In the genomic region with DNA sequence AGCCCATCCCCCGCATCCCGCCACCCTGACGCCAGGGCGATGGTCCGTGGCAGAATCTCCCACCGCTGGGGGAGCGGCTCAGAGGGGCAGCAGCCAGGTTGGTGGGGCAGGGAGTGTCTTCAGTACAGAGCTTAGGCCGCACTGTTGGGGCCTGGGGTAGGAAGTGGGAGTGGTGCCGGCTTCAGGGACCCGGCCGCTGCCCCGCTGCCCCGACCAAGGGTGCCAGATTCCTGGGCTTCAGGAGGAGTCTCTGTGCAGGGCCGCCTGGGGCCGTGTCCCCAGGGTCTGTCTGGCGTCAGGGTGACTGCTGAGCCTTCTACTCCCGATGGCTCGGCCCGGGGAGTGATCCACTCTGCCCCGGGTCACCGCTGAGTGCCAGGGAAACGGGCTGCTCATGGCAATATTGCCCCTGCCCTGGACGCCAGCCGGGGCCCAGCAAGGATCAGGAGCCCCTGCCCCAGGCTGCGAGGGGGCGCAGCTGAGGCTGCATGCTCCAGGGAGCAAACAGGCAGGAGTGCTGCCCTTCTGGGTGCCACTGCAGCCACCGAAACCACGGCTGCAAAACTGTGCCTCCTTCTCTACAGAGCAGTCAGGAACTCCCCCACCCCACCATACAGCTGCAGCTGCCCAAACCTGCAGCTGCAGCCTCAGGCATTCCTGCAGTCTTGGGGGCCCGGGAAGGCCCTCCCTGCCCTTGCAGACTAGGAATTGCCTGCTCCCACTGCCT, we compare ENCODE assay signal across 1 cellular context.
TF ChIP-seq lines count a peak whose summit lies in the region.

No MANE protein-coding gene starts in this region.

TF ChIP-seq in WTC11, 78 proteins besides CTCF, POLR2A, EP300 and RAD21 (continued from another document):
- TF ChIP-seq, protein P1, sequence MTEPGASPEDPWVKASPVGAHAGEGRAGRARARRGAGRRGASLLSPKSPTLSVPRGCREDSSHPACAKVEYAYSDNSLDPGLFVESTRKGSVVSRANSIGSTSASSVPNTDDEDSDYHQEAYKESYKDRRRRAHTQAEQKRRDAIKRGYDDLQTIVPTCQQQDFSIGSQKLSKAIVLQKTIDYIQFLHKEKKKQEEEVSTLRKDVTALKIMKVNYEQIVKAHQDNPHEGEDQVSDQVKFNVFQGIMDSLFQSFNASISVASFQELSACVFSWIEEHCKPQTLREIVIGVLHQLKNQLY (CRISPR knock-in tag; IDR thresholded peaks at IDR 0.05), result no peak
- TF ChIP-seq, protein P2, sequence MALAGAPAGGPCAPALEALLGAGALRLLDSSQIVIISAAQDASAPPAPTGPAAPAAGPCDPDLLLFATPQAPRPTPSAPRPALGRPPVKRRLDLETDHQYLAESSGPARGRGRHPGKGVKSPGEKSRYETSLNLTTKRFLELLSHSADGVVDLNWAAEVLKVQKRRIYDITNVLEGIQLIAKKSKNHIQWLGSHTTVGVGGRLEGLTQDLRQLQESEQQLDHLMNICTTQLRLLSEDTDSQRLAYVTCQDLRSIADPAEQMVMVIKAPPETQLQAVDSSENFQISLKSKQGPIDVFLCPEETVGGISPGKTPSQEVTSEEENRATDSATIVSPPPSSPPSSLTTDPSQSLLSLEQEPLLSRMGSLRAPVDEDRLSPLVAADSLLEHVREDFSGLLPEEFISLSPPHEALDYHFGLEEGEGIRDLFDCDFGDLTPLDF (CRISPR knock-in tag; IDR thresholded peaks at IDR 0.05), result no peak
- no peak for TF ChIP-seq IRF2 (CRISPR knock-in tag; IDR thresholded peaks at IDR 0.05; ENCODE audit: borderline replicate concordance, low read depth)
- TF ChIP-seq, protein P3, sequence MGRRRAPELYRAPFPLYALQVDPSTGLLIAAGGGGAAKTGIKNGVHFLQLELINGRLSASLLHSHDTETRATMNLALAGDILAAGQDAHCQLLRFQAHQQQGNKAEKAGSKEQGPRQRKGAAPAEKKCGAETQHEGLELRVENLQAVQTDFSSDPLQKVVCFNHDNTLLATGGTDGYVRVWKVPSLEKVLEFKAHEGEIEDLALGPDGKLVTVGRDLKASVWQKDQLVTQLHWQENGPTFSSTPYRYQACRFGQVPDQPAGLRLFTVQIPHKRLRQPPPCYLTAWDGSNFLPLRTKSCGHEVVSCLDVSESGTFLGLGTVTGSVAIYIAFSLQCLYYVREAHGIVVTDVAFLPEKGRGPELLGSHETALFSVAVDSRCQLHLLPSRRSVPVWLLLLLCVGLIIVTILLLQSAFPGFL (CRISPR knock-in tag; IDR thresholded peaks at IDR 0.05; ENCODE audit: borderline replicate concordance), result no peak
- TF ChIP-seq, protein P4, sequence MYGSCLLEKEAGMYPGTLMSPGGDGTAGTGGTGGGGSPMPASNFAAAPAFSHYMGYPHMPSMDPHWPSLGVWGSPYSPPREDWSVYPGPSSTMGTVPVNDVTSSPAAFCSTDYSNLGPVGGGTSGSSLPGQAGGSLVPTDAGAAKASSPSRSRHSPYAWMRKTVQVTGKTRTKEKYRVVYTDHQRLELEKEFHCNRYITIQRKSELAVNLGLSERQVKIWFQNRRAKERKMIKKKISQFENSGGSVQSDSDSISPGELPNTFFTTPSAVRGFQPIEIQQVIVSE (CRISPR knock-in tag; IDR thresholded peaks at IDR 0.05; ENCODE audit: borderline replicate concordance), result no peak
- TF ChIP-seq, protein P5, sequence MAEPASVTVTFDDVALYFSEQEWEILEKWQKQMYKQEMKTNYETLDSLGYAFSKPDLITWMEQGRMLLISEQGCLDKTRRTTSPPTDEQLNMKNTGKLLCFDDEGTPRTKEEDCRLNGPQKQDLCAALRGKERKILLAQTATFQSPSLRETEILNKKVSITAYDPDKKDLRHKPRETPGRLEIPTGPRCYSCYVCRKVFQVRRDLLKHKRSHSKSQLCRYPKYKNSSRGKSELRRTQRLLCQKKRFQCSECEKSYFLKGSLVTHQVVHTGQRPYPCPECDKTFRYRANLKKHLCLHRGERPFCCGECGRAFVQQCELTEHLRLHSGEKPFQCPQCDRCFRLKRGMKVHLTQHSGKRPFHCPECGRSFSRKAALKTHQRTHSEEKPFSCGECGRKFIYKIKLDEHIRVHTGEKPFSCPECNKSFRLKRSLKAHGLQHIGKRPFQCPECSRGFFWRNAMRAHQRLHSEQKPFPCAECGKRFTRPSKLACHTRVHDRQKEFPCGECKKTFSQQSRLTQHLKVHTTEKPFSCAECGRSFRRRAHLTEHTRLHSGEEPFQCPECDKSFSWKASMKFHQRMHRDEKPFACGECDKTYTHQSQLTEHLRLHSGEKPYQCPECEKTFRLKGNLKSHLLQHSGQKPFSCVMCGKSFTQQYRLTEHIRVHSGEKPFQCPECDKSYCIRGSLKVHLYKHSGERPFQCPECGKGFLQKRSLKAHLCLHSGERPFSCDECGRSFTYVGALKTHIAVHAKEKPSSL (CRISPR knock-in tag; conservative IDR thresholded peaks at IDR 0.05), result no peak
- no peak for TF ChIP-seq TEAD1 (CRISPR knock-in tag; IDR thresholded peaks at IDR 0.05)
